ENCODE assay signal across 14 cellular contexts in genomic region chr10:113007821-113008220, GRCh38. TPM values are rescaled to one million over a fixed set of nuclear protein-coding genes. Genes with fewer than 3 reads are reported as not detected.
DNase-seq lines count a peak whose midpoint lies in the region; ATAC-seq and FAIRE-seq lines count a peak whose summit lies in the region.
"Had no signal": no experiment of that assay in that cellular context is flagged by ENCODE, and none has a peak within 500 bp of the region (broad histone marks: within the 10 kb centered on the region; RNA-seq: fewer than 3 reads in every experiment).

No MANE protein-coding gene starts in this region.

- CTCF ChIA-PET in activated CD4-positive, alpha-beta T cell treated with anti-CD3 and anti-CD28 coated beads, Interleukin-2, amount 10 ng/mL, durations not matched to agents 7 days and 5 days (lab: Charles Lee) = no interaction called here

- DNase-seq in activated CD4-positive, alpha-beta T cell treated with anti-CD3 and anti-CD28 coated beads, Interleukin-2, amount 10 ng/mL, durations not matched to agents 7 days and 5 days = peak; percentile 11
- no peak for DNase-seq in activated CD4-positive, alpha-beta T cell treated with anti-CD3 and anti-CD28 coated beads, Interleukin-2, amount 50 U/mL, for 1 hour
- DNase-seq in MV-4-11 (lab: John Stamatoyannopoulos, UW) (peak; percentile 75), HTR-8/SVneo (ENCODE audit: insufficient read length, low spot score) (no peak), H4 (ENCODE audit: low spot score) (no peak)
- no peak for DNase-seq in central memory CD8-positive, alpha-beta T cell (ENCODE audit: low spot score in 2 of 2)
- DNase-seq in stimulated activated effector memory CD8-positive, alpha-beta T cell treated with anti-CD3 and anti-CD28 coated beads, Interleukin-12 subunit alpha, Interleukin-12 subunit beta, amount 100 ng/mL, for 72 hours (ENCODE audit: low spot score in 2 of 2) = no peak
- DNase-seq: activated CD8-positive, alpha-beta memory T cell treated with anti-CD3 and anti-CD28 coated beads, Interleukin-2, amount 10 ng/mL, durations not matched to agents 7 days and 5 days; KG1; NCI-H2081 had no signal

- H3K4me3 Mint-ChIP-seq in activated CD4-positive, alpha-beta T cell treated with anti-CD3 and anti-CD28 coated beads, Interleukin-2, amount 10 ng/mL, durations not matched to agents 7 days and 5 days = no peak overlapping the region
- peak overlapping the region; percentile 79 for H3K4me3 Mint-ChIP-seq in central memory CD8-positive, alpha-beta T cell
- H3K4me3 Mint-ChIP-seq in stimulated activated effector memory CD8-positive, alpha-beta T cell treated with anti-CD3 and anti-CD28 coated beads, Interleukin-12 subunit alpha, Interleukin-12 subunit beta, amount 100 ng/mL, for 72 hours = peak overlapping the region; percentile 53
- H3K4me3 Mint-ChIP-seq: activated CD8-positive, alpha-beta memory T cell treated with anti-CD3 and anti-CD28 coated beads, Interleukin-2, amount 10 ng/mL, durations not matched to agents 7 days and 5 days; brain; neural crest cell had no signal

- FAIRE-seq in HTR-8/SVneo (lab: Jason Lieb, UNC) = no peak
- FAIRE-seq: small intestine had no signal

- ATAC-seq in central memory CD8-positive, alpha-beta T cell (replicated peaks; ENCODE audit: extremely low read depth, poor library complexity, severe bottlenecking) = peak; percentile 33
- ATAC-seq in stimulated activated effector memory CD8-positive, alpha-beta T cell treated with anti-CD3 and anti-CD28 coated beads, Interleukin-12 subunit alpha, Interleukin-12 subunit beta, amount 100 ng/mL, for 72 hours = peak; percentile 60
- no peak for ATAC-seq in esophagus mucosa

- H3K36me3 Mint-ChIP-seq in activated CD4-positive, alpha-beta T cell treated with anti-CD3 and anti-CD28 coated beads, Interleukin-2, amount 10 ng/mL, durations not matched to agents 7 days and 5 days (ENCODE audit: low read depth) = no peaks in the 10 kb centered on the region
- peaks cover 5% of the 10 kb centered on the region for H3K36me3 Mint-ChIP-seq in central memory CD8-positive, alpha-beta T cell (ENCODE audit: insufficient read depth)
- no peaks in the 10 kb centered on the region for H3K36me3 Mint-ChIP-seq in stimulated activated effector memory CD8-positive, alpha-beta T cell treated with anti-CD3 and anti-CD28 coated beads, Interleukin-12 subunit alpha, Interleukin-12 subunit beta, amount 100 ng/mL, for 72 hours
- H3K36me3 Mint-ChIP-seq: activated CD8-positive, alpha-beta memory T cell treated with anti-CD3 and anti-CD28 coated beads, Interleukin-2, amount 10 ng/mL, durations not matched to agents 7 days and 5 days had no signal

- peaks cover 2% of the 10 kb centered on the region for H3K9me3 Mint-ChIP-seq in activated CD4-positive, alpha-beta T cell treated with anti-CD3 and anti-CD28 coated beads, Interleukin-2, amount 10 ng/mL, durations not matched to agents 7 days and 5 days
- no peaks in the 10 kb centered on the region for H3K9me3 Mint-ChIP-seq in central memory CD8-positive, alpha-beta T cell
- no peaks in the 10 kb centered on the region for H3K9me3 Mint-ChIP-seq in stimulated activated effector memory CD8-positive, alpha-beta T cell treated with anti-CD3 and anti-CD28 coated beads, Interleukin-12 subunit alpha, Interleukin-12 subunit beta, amount 100 ng/mL, for 72 hours

- peaks cover 75% of the 10 kb centered on the region for H3K27me3 Mint-ChIP-seq in activated CD4-positive, alpha-beta T cell treated with anti-CD3 and anti-CD28 coated beads, Interleukin-2, amount 10 ng/mL, durations not matched to agents 7 days and 5 days
- H3K27me3 Mint-ChIP-seq in central memory CD8-positive, alpha-beta T cell = peaks cover 42% of the 10 kb centered on the region
- H3K27me3 Mint-ChIP-seq: brain had no signal

- H3K27ac Mint-ChIP-seq in activated CD4-positive, alpha-beta T cell treated with anti-CD3 and anti-CD28 coated beads, Interleukin-2, amount 10 ng/mL, durations not matched to agents 7 days and 5 days = no peak overlapping the region
- H3K27ac Mint-ChIP-seq in central memory CD8-positive, alpha-beta T cell (ENCODE audit: low read depth) = peak overlapping the region; percentile 22
- H3K27ac Mint-ChIP-seq in stimulated activated effector memory CD8-positive, alpha-beta T cell treated with anti-CD3 and anti-CD28 coated beads, Interleukin-12 subunit alpha, Interleukin-12 subunit beta, amount 100 ng/mL, for 72 hours = no peak overlapping the region
- H3K27ac Mint-ChIP-seq: activated CD8-positive, alpha-beta memory T cell treated with anti-CD3 and anti-CD28 coated beads, Interleukin-2, amount 10 ng/mL, durations not matched to agents 7 days and 5 days had no signal

- H3K4me1 Mint-ChIP-seq in activated CD4-positive, alpha-beta T cell treated with anti-CD3 and anti-CD28 coated beads, Interleukin-2, amount 10 ng/mL, durations not matched to agents 7 days and 5 days = peaks cover 21% of the 10 kb centered on the region
- peaks cover 38% of the 10 kb centered on the region for H3K4me1 Mint-ChIP-seq in central memory CD8-positive, alpha-beta T cell
- peaks cover 45% of the 10 kb centered on the region for H3K4me1 Mint-ChIP-seq in stimulated activated effector memory CD8-positive, alpha-beta T cell treated with anti-CD3 and anti-CD28 coated beads, Interleukin-12 subunit alpha, Interleukin-12 subunit beta, amount 100 ng/mL, for 72 hours

- POLR2A ChIA-PET in activated CD4-positive, alpha-beta T cell treated with anti-CD3 and anti-CD28 coated beads, Interleukin-2, amount 10 ng/mL, durations not matched to agents 7 days and 5 days (lab: Charles Lee) = no interaction called here

RNA-seq across cellular contexts. Expression of gene TCF7L2, which starts 57.8 kb away (rescaled TPM):
- under 1 TPM; 0.60 to 0.81 TPM for total RNA-seq in activated CD4-positive, alpha-beta T cell treated with anti-CD3 and anti-CD28 coated beads, Interleukin-2, amount 10 ng/mL, durations not matched to agents 7 days and 5 days
- 10.8 TPM for total RNA-seq in esophagus mucosa
- 3.3 and 3.4 TPM in 2 replicates for total RNA-seq in H4 (2014; rRNA removed; shearing (Covaris generic))

Comparison
In these comparisons a context has a peak if more than half of its experiments do, and no peak if none do; other contexts are left out.
1. DNase-seq: peak in activated CD4-positive, alpha-beta T cell treated with anti-CD3 and anti-CD28 coated beads, Interleukin-2, amount 10 ng/mL, durations not matched to agents 7 days and 5 days (single experiment) and MV-4-11 (single experiment); none in activated CD4-positive, alpha-beta T cell treated with anti-CD3 and anti-CD28 coated beads, Interleukin-2, amount 50 U/mL, for 1 hour (single experiment), central memory CD8-positive, alpha-beta T cell (0 of 2), stimulated activated effector memory CD8-positive, alpha-beta T cell treated with anti-CD3 and anti-CD28 coated beads, Interleukin-12 subunit alpha, Interleukin-12 subunit beta, amount 100 ng/mL, for 72 hours (0 of 2), HTR-8/SVneo (single experiment) and H4 (single experiment).